8 cellular contexts compared by ENCODE assay signal in the genomic region with DNA sequence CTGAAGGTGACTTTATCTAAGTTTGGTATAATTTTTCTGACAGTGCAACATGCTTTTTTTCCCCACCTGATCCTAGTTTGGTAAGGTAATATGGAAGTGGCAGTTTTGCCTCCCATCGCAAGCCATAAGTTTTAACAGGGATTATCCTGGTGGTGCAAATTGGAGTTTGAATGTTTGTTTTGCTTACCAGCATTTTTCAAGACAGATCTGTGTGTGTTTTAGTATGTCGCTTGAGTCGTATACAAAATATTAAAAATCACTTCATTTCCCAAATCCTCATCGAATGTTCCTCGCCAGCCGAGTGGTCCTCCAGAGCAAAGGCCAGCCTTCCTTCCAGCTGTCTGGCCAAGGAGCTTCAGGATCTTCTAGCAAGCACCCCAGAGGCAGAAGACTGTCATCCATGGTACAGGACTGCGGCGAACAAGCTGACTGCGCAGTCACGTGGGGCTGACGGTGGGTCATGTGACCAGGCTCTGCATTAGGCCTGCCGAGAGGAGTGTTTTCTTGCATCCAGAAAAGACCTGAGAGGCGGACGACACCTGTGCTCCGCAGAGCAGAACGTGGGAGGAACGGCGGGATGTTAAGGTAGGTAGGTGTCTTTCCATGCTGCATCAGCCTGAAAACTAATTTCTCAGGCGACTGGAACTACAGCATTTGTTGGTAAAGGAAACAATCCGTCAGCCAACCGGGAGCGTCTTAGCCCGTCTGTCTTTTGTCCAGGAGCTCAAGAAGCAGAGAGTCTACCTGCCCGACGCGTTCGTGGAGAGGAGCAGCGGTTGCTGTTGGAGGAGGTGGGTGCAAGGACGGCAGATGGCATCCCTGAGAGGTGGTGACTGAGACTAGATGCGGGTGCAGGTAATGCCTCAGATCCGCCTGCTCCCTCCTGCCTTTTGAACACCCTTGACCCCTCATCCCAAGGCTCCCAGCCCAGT. TPM values are rescaled to one million over a fixed set of nuclear protein-coding genes. Genes with fewer than 3 reads are reported as not detected.
DNase-seq lines count a peak whose midpoint lies in the region; ATAC-seq lines count a peak whose summit lies in the region.

A gene with protein sequence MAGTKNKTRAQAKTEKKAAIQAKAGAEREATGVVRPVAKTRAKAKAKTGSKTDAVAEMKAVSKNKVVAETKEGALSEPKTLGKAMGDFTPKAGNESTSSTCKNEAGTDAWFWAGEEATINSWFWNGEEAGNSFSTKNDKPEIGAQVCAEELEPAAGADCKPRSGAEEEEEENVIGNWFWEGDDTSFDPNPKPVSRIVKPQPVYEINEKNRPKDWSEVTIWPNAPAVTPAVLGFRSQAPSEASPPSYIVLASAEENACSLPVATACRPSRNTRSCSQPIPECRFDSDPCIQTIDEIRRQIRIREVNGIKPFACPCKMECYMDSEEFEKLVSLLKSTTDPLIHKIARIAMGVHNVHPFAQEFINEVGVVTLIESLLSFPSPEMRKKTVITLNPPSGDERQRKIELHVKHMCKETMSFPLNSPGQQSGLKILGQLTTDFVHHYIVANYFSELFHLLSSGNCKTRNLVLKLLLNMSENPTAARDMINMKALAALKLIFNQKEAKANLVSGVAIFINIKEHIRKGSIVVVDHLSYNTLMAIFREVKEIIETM (plus strand): TSS at position 507 of the 932 bp plus-strand sequence. CDS start 28,253 bp downstream, outside the sequence.

- no peaks in the 10 kb centered on the region for H3K9me3 ChIP-seq in esophagus (ENCODE audit: control insufficient read depth in 2 of 2, insufficient read depth in 1 of 2, low read depth in 1 of 2, low read length in 1 of 2)

- H3K4me1 ChIP-seq in esophagus (ENCODE audit: control insufficient read depth in 2 of 2, insufficient read depth in 2 of 2, low read length in 1 of 2): no peaks in the 10 kb centered on the region

- no peaks in the 10 kb centered on the region for H3K9me3 Mint-ChIP-seq in activated T-cell treated with anti-CD3 and anti-CD28 coated beads, Interleukin-2, amount 50 U/mL, for 24 hours

- H3K4me1 Mint-ChIP-seq in activated T-cell treated with anti-CD3 and anti-CD28 coated beads, Interleukin-2, amount 50 U/mL, for 24 hours (ENCODE audit: low read depth): peaks cover 11% of the 10 kb centered on the region

- no peaks in the 10 kb centered on the region for H3K27me3 ChIP-seq in esophagus (ENCODE audit: control insufficient read depth in 1 of 2, insufficient read depth in 2 of 2, low read length in 2 of 2)

- peaks cover 3% of the 10 kb centered on the region for H3K27me3 Mint-ChIP-seq in activated T-cell treated with anti-CD3 and anti-CD28 coated beads, Interleukin-2, amount 50 U/mL, for 24 hours

- H3K27ac ChIP-seq in esophagus (ENCODE audit: low read depth in 2 of 2, low read length in 1 of 2): peak within 1 kb of the TSS in 1 of 2 donors; percentile 26

- ATAC-seq in GM18517 (IDR thresholded peaks at IDR 0.05; ENCODE audit: unreplicated experiment) (peak; percentile 55), HG03095 (IDR thresholded peaks at IDR 0.05; ENCODE audit: unreplicated experiment) (peak; percentile 92)

- 11 to 37% methylated on average over 31 of the region's 31 CpGs for WGBS in esophagus, 2 donors

- H3K4me3 ChIP-seq in esophagus (ENCODE audit: low read depth in 1 of 2, low read length in 2 of 2): peak within 1 kb of the TSS; percentile 22 to 53

- H3K36me3 Mint-ChIP-seq in activated T-cell treated with anti-CD3 and anti-CD28 coated beads, Interleukin-2, amount 50 U/mL, for 24 hours (ENCODE audit: low read depth): no peaks in the 10 kb centered on the region

- H3K36me3 ChIP-seq in esophagus (ENCODE audit: control insufficient read depth in 2 of 2, insufficient read depth in 2 of 2, low read length in 1 of 2): no peaks in the 10 kb centered on the region

- peak; percentile 13 for DNase-seq in NCI-H524 treated with DMSO at 0.1 percent for 48 hours (lab: John Stamatoyannopoulos, UW)
- DNase-seq in activated T-cell treated with anti-CD3 and anti-CD28 coated beads, Interleukin-2, amount 50 U/mL, for 24 hours: peak; percentile 81
- DNase-seq in myocyte (ENCODE audit: low read depth): peak; percentile 66
- DNase-seq in stimulated activated CD8-positive, alpha-beta memory T cell treated with anti-CD3 and anti-CD28 coated beads, Interleukin-7, amount 100 ng/mL, for 4 hours (ENCODE audit: low read depth in 2 of 2): peak; percentile 41 to 65
- DNase-seq in GDM1 (lab: John Stamatoyannopoulos, UW): no peak

- H3K27ac Mint-ChIP-seq in activated T-cell treated with anti-CD3 and anti-CD28 coated beads, Interleukin-2, amount 50 U/mL, for 24 hours: peak within 1 kb of the TSS; percentile 88

- H3K4me3 Mint-ChIP-seq in activated T-cell treated with anti-CD3 and anti-CD28 coated beads, Interleukin-2, amount 50 U/mL, for 24 hours: peak within 1 kb of the TSS; percentile 83

RNA-seq across cellular contexts. Expression of the gene that starts here (rescaled TPM):
- polyA plus RNA-seq in esophagus: under 1 TPM; 0.39 to 0.72 TPM
- total RNA-seq in myocyte: 4.3 and 13.5 TPM in 2 replicates
- polyA plus RNA-seq in myocyte (2012): 4.0 TPM
